9 cellular contexts compared by ENCODE assay signal in genomic region chr12:52741378-52742195, GRCh38. TPM values are rescaled to one million over a fixed set of nuclear protein-coding genes. Genes with fewer than 3 reads are reported as not detected.
DNase-seq lines count a peak whose midpoint lies in the region; ATAC-seq and TF ChIP-seq lines count a peak whose summit lies in the region.
"Had no signal": no experiment of that assay in that cellular context is flagged by ENCODE, and none has a peak within 500 bp of the region (broad histone marks: within the 10 kb centered on the region; RNA-seq: fewer than 3 reads in every experiment).

No MANE protein-coding gene starts in this region.

- H3K4me1 ChIP-seq in MM.1S (ENCODE audit: low read length) (no peaks in the 10 kb centered on the region), esophagus muscularis mucosa (no peaks in the 10 kb centered on the region)

- no peak for TF ChIP-seq EP300 in esophagus muscularis mucosa (IDR thresholded peaks at IDR 0.05)

- H3K36me3 ChIP-seq in MM.1S (replicated peaks; ENCODE audit: insufficient read depth, low read length) (no peaks in the 10 kb centered on the region), esophagus muscularis mucosa (no peaks in the 10 kb centered on the region)

- H3F3A ChIP-seq in MM.1S (ENCODE audit: insufficient read depth, low read length) = no peaks in the 10 kb centered on the region

- H4K20me1 ChIP-seq in MM.1S (ENCODE audit: insufficient read depth, low read length) = no peaks in the 10 kb centered on the region

- no peak overlapping the region for H2AFZ ChIP-seq in MM.1S (ENCODE audit: low read length)

- H3K9me2 ChIP-seq in MM.1S (replicated peaks; ENCODE audit: insufficient read depth, low read length) = no peaks in the 10 kb centered on the region

- H3K9ac ChIP-seq in MM.1S (ENCODE audit: low read length) = no peak overlapping the region

- no peak for TF ChIP-seq CTCF in MM.1S (IDR thresholded peaks at IDR 0.05; ENCODE audit: low read length)
- no peak for TF ChIP-seq CTCF in fibroblast of mammary gland (conservative IDR thresholded peaks at IDR 0.05; ENCODE audit: control insufficient read depth, insufficient read depth, low read depth, low read length)
- no peak for TF ChIP-seq CTCF in esophagus muscularis mucosa (IDR thresholded peaks at IDR 0.05)

- no peaks in the 10 kb centered on the region for H3K9me3 ChIP-seq in MM.1S (replicated peaks; ENCODE audit: insufficient read depth, low read length)
- H3K9me3 ChIP-seq in esophagus muscularis mucosa = no peaks in the 10 kb centered on the region

- TF ChIP-seq POLR2A in esophagus muscularis mucosa (IDR thresholded peaks at IDR 0.05; ENCODE audit: low read depth) (no peak), GM18505 (IDR thresholded peaks at IDR 0.05; ENCODE audit: borderline replicate concordance, extremely low read depth, insufficient read depth, insufficient read length) (no peak)

- no peaks in the 10 kb centered on the region for H3K79me2 ChIP-seq in MM.1S (ENCODE audit: low read length)

- no peak overlapping the region for H3K4me2 ChIP-seq in MM.1S (ENCODE audit: low read depth, low read length)

- intact Hi-C loops in esophagus muscularis mucosa (cut with DNase I) = no loop called here

- H3K27ac ChIP-seq in MM.1S (ENCODE audit: low read length) = no peak overlapping the region
- no peak overlapping the region for H3K27ac ChIP-seq in esophagus muscularis mucosa (replicated peaks in 1 of 4)

- DNase-seq in COLO829 (ENCODE audit: low spot score) (peak; percentile 30), MM.1S (peak; percentile 74), fibroblast of mammary gland (ENCODE audit: low read depth) (peak; percentile 43), skeletal muscle cell (ENCODE audit: low read depth) (peak; percentile 2), esophagus muscularis mucosa (ENCODE audit: extremely low spot score) (no peak)
- peak; percentile 20 to 38 for DNase-seq in activated CD8-positive, alpha-beta memory T cell treated with anti-CD3 and anti-CD28 coated beads for 4 hours (ENCODE audit: low read depth in 2 of 2)

- H3K27me3 ChIP-seq in MM.1S (replicated peaks; ENCODE audit: insufficient read depth, low read length) = peaks cover 16% of the 10 kb centered on the region; the same call in 1 of the 2 replicates
- peaks cover 0 to 38% (median 0%) of the 10 kb centered on the region in 4 donors for H3K27me3 ChIP-seq in esophagus muscularis mucosa

- H3K4me3 ChIP-seq in MM.1S (ENCODE audit: low read length) (no peak overlapping the region), fibroblast of mammary gland (ENCODE audit: control insufficient read depth, low read depth, low read length) (no peak overlapping the region), skeletal muscle cell (ENCODE audit: low read depth, low read length) (no peak overlapping the region), esophagus muscularis mucosa (no peak overlapping the region)

- WGBS in esophagus muscularis mucosa = 15% methylated on average over 14 of the region's 16 CpGs

- ATAC-seq in GM18861 (IDR thresholded peaks at IDR 0.05; ENCODE audit: unreplicated experiment) = no peak
- ATAC-seq in GM18505 (IDR thresholded peaks at IDR 0.05; ENCODE audit: unreplicated experiment) = no peak

RNA-seq across cellular contexts. Expression of gene KRT76, which starts 35.6 kb away (rescaled TPM):
- not detected for total RNA-seq in esophagus muscularis mucosa
- total RNA-seq: epithelial cell of proximal tubule had no signal

RNA-seq across cellular contexts. Expression of gene KRT77, which starts 38.3 kb away (rescaled TPM):
- total RNA-seq in esophagus muscularis mucosa = not detected
- total RNA-seq: epithelial cell of proximal tubule had no signal

RNA-seq across cellular contexts. Expression of gene KRT3, which starts 54.3 kb away (rescaled TPM):
- not detected for total RNA-seq in esophagus muscularis mucosa
